Comparison of ENCODE assay signal across 1 cellular context in the genomic region with DNA sequence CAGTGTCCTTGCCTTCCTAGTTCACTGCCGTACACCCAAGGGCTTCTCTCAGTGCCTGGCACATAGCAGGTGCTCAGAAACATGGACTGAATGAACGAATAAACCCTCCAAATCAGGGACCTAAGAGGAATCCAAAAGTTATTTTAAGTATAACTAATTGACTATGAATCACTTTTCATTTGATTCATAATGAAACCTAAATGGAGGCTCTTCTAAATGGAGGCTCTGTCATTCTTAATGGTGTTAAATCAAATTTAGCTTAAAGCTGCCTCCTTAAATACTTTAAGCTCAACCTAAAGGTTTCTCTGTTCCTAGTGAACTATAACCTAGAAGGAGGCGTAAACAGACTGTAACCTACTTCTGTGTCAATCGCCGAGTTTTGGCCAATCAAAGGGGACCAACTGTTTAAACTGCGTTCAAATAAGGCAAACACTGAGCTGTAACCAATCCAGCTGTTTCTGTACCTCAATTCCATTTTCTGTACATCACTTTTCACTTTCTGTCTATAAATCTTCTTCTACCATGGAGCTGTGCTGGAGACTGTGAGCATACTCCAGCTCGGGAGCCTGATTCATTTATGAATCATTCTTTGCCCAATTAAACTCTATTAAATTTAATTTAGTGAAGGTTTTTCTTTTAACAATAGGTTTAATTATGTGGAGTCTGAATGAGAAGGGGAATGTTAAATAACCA.
TF ChIP-seq lines count a peak whose summit lies in the region.

No MANE protein-coding gene starts in this region.

TF ChIP-seq in WTC11, 78 proteins besides CTCF, POLR2A, EP300 and RAD21 (continued from another document):
- no peak for TF ChIP-seq USF2 (CRISPR knock-in tag; IDR thresholded peaks at IDR 0.05)
